ENCODE assay signal across 11 cellular contexts in the genomic region with DNA sequence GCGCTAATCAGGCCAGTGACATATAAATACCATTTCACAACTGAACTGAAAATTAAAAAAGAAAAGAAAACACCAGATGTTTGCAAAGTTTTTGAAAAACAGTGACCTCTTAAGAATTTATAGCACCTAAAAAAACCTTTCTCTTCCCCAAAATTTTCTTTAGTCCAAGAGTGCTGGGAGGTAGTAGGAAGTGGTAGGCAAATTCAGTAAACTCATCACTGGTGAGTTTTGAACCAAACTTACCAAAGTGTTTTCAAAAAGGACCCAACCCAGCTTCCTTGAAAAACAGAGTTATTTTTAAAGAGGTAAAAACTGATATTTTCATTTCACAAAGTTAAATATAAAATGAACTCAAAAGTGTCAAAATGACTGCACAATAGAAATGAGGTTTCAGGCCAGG. TPM values are rescaled to one million over a fixed set of nuclear protein-coding genes. Genes with fewer than 3 reads are reported as not detected.
DNase-seq lines count a peak whose midpoint lies in the region; ATAC-seq and TF ChIP-seq lines count a peak whose summit lies in the region.
"Had no signal": no experiment of that assay in that cellular context is flagged by ENCODE, and none has a peak within 500 bp of the region (broad histone marks: within the 10 kb centered on the region; RNA-seq: fewer than 3 reads in every experiment).

No MANE protein-coding gene starts in this region.

- TF ChIP-seq CTCF in chondrocyte (IDR thresholded peaks at IDR 0.05) = no peak
- TF ChIP-seq CTCF in smooth muscle cell (IDR thresholded peaks at IDR 0.05; ENCODE audit: borderline replicate concordance, insufficient read depth, poor library complexity, severe bottlenecking) = no peak
- TF ChIP-seq CTCF in Caco-2 (IDR thresholded peaks at IDR 0.05; ENCODE audit: insufficient read depth in 1 of 2, low read depth in 1 of 2, low read length in 1 of 2, severe bottlenecking in 1 of 2, unreplicated experiment in 1 of 2) = no peak

- no peak overlapping the region for H3K4me3 Mint-ChIP-seq in chondrocyte (ENCODE audit: unreplicated experiment)
- no peak overlapping the region for H3K4me3 Mint-ChIP-seq in Caco-2 (ENCODE audit: unreplicated experiment)

- H3K36me3 ChIP-seq in smooth muscle cell (ENCODE audit: low read depth) = no peaks in the 10 kb centered on the region
- H3K36me3 ChIP-seq in Caco-2 (ENCODE audit: control insufficient read depth, insufficient read depth, low read length) = no peaks in the 10 kb centered on the region
- H3K36me3 ChIP-seq: right lobe of liver had no signal

- POLR2A ChIA-PET in Caco-2 (lab: Charles Lee) = no interaction called here

- H3K4me1 Mint-ChIP-seq in chondrocyte (ENCODE audit: low read depth) (peaks cover 62% of the 10 kb centered on the region), Caco-2 (ENCODE audit: low read depth, unreplicated experiment) (peaks cover 4% of the 10 kb centered on the region)

- no peak overlapping the region for H2AFZ ChIP-seq in smooth muscle cell (ENCODE audit: low read depth)

- CTCF ChIA-PET in Caco-2 (lab: Charles Lee) = no interaction called here

- no peaks in the 10 kb centered on the region for H3K9me3 ChIP-seq in smooth muscle cell (replicated peaks; ENCODE audit: low read depth)
- H3K9me3 ChIP-seq in Caco-2 = no peaks in the 10 kb centered on the region
- H3K9me3 ChIP-seq: right lobe of liver had no signal

- H3K27me3 Mint-ChIP-seq in chondrocyte (ENCODE audit: low read depth) (no peaks in the 10 kb centered on the region), Caco-2 (ENCODE audit: insufficient read depth, unreplicated experiment) (no peaks in the 10 kb centered on the region)

- H3K9me3 Mint-ChIP-seq in chondrocyte (ENCODE audit: low read depth) (no peaks in the 10 kb centered on the region), Caco-2 (ENCODE audit: unreplicated experiment) (no peaks in the 10 kb centered on the region)

- H3K9ac ChIP-seq in smooth muscle cell (ENCODE audit: low read depth) = no peak overlapping the region

- peaks cover 17% of the 10 kb centered on the region for H3K79me2 ChIP-seq in smooth muscle cell (ENCODE audit: low read depth)

- ATAC-seq in GM19023 (IDR thresholded peaks at IDR 0.05; ENCODE audit: unreplicated experiment) (peak; percentile 4), HG03025 (IDR thresholded peaks at IDR 0.05; ENCODE audit: low FRiP score, unreplicated experiment) (peak; percentile 15), HG03571 (IDR thresholded peaks at IDR 0.05; ENCODE audit: unreplicated experiment) (no peak)

- WGBS in smooth muscle cell (ENCODE audit: low lambda C conversion rate) = 100% methylated on average over 1 of the region's 1 CpG

- H3F3A ChIP-seq in smooth muscle cell (ENCODE audit: low read depth) = peaks cover 11% of the 10 kb centered on the region

- peak overlapping the region; percentile 19 for H3K4me2 ChIP-seq in smooth muscle cell

- H3K27ac ChIP-seq in smooth muscle cell (ENCODE audit: low read depth) = peak overlapping the region; percentile 49

- H3K4me1 ChIP-seq in smooth muscle cell (ENCODE audit: low read depth) (no peaks in the 10 kb centered on the region), Caco-2 (no peaks in the 10 kb centered on the region; the same call in 1 of the 2 replicates)
- H3K4me1 ChIP-seq: right lobe of liver had no signal

- H3K27me3 ChIP-seq in smooth muscle cell (ENCODE audit: low read depth) = no peaks in the 10 kb centered on the region
- no peaks in the 10 kb centered on the region for H3K27me3 ChIP-seq in Caco-2 (replicated peaks; ENCODE audit: control insufficient read depth, insufficient read depth, low read length)
- H3K27me3 ChIP-seq: right lobe of liver had no signal

- H3K4me3 ChIP-seq in smooth muscle cell = no peak overlapping the region
- no peak overlapping the region for H3K4me3 ChIP-seq in Caco-2 (ENCODE audit: low read depth, low read length)
- H3K4me3 ChIP-seq: right lobe of liver had no signal

- intact Hi-C loops in Caco-2 (cut with micrococcal nuclease; ENCODE audit: unreplicated experiment) = no loop called here

- H3K36me3 Mint-ChIP-seq in chondrocyte (ENCODE audit: low read depth) = peaks cover 3% of the 10 kb centered on the region
- H3K36me3 Mint-ChIP-seq in Caco-2 (ENCODE audit: insufficient read depth, unreplicated experiment) = no peaks in the 10 kb centered on the region

- peaks cover 100% of the 10 kb centered on the region for H4K20me1 ChIP-seq in smooth muscle cell (ENCODE audit: low read depth)

- H3K27ac Mint-ChIP-seq in chondrocyte (ENCODE audit: unreplicated experiment) = peak overlapping the region; percentile 74
- H3K27ac Mint-ChIP-seq in Caco-2 (ENCODE audit: unreplicated experiment) = no peak overlapping the region

- no TSS peak for BruUV-seq in Caco-2 (replicated peaks; lab: Mats Ljungman, UMichigan)

- DNase-seq in chondrocyte (ENCODE audit: low spot score) = no peak
- no peak for DNase-seq in smooth muscle cell (lab: John Stamatoyannopoulos, UW; ENCODE audit: unreplicated experiment)
- DNase-seq in Caco-2 = no peak
- DNase-seq in NCI-H226 = no peak
- no peak for DNase-seq in NCI-H2171 treated with DMSO at 0.1 percent for 48 hours (lab: John Stamatoyannopoulos, UW)
- DNase-seq: kidney, NCI-H526, right lobe of liver had no signal

RNA-seq across cellular contexts. Expression of gene ATP6V1E2, which starts 27.4 kb away (rescaled TPM):
- total RNA-seq in chondrocyte (5.6 to 10.0 TPM (median 6.6 TPM) in 3 replicates), smooth muscle cell (2.1 and 3.2 TPM in 2 replicates), Caco-2 (2022) (9.1 and 10.3 TPM in 2 replicates)
- 3.0 and 5.7 TPM in 2 replicates for polyA plus RNA-seq in smooth muscle cell

RNA-seq across cellular contexts. Expression of gene RHOQ, which starts 27.5 kb away (rescaled TPM):
- 90.0 to 140 TPM (median 136 TPM) in 3 replicates for total RNA-seq in chondrocyte
- total RNA-seq in smooth muscle cell = 72.8 and 85.6 TPM in 2 replicates
- 30.3 and 34.1 TPM in 2 replicates for polyA plus RNA-seq in smooth muscle cell
- total RNA-seq in Caco-2 (2022) = 25.8 and 28.1 TPM in 2 replicates

RNA-seq across cellular contexts. Expression of gene PIGF, which starts 47.1 kb away (rescaled TPM):
- 14.5 to 25.5 TPM (median 14.9 TPM) in 3 replicates for total RNA-seq in chondrocyte
- 19.1 and 35.1 TPM in 2 replicates for total RNA-seq in smooth muscle cell
- polyA plus RNA-seq in smooth muscle cell = 31.9 and 42.7 TPM in 2 replicates
- 15.7 and 19.3 TPM in 2 replicates for total RNA-seq in Caco-2 (2022)

RNA-seq across cellular contexts. Expression of gene CRIPT, which starts 47.2 kb away (rescaled TPM):
- total RNA-seq in chondrocyte (14.1 to 16.0 TPM (median 14.2 TPM) in 3 replicates), smooth muscle cell (20.6 and 22.4 TPM in 2 replicates), Caco-2 (2022) (15.2 and 15.3 TPM in 2 replicates)
- 12.2 and 18.3 TPM in 2 replicates for polyA plus RNA-seq in smooth muscle cell
